ENCODE assay signal across 2 cellular contexts in genomic region chr2:96693286-96694200, GRCh38.
TF ChIP-seq lines count a peak whose summit lies in the region.

No MANE protein-coding gene starts in this region.

TF ChIP-seq in H1, 55 proteins besides CTCF, POLR2A, EP300 and RAD21:
- TF ChIP-seq ATF2 (IDR thresholded peaks at IDR 0.05; ENCODE audit: low read length) (no peak), PHF8 (conservative IDR thresholded peaks at IDR 0.05; ENCODE audit: low read depth, low read length) (no peak), SAP30 (IDR thresholded peaks at IDR 0.05; ENCODE audit: insufficient read depth, insufficient replicate concordance, low read length) (no peak), POLR2AphosphoS5 (IDR thresholded peaks at IDR 0.05; ENCODE audit: low read depth, low read length) (no peak), EZH2 (IDR thresholded peaks at IDR 0.05; ENCODE audit: low read depth, low read length, severe bottlenecking) (no peak), BRCA1 (IDR thresholded peaks at IDR 0.05; ENCODE audit: low read depth, low read length) (no peak), EGR1 (IDR thresholded peaks at IDR 0.05; ENCODE audit: borderline replicate concordance, low read depth, low read length) (no peak), TAF7 (optimal IDR thresholded peaks at IDR 0.05; ENCODE audit: borderline replicate concordance, low read depth, low read length) (no peak), SP2 (IDR thresholded peaks at IDR 0.05; ENCODE audit: low read length) (no peak), POU5F1 (IDR thresholded peaks at IDR 0.05; ENCODE audit: low read depth, low read length) (no peak), RFX5 (IDR thresholded peaks at IDR 0.05; ENCODE audit: borderline replicate concordance, low read depth, low read length) (no peak), TBP (IDR thresholded peaks at IDR 0.05; ENCODE audit: low read depth, low read length) (no peak)
- TF ChIP-seq, protein P1, sequence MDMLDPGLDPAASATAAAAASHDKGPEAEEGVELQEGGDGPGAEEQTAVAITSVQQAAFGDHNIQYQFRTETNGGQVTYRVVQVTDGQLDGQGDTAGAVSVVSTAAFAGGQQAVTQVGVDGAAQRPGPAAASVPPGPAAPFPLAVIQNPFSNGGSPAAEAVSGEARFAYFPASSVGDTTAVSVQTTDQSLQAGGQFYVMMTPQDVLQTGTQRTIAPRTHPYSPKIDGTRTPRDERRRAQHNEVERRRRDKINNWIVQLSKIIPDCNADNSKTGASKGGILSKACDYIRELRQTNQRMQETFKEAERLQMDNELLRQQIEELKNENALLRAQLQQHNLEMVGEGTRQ (IDR thresholded peaks at IDR 0.05; ENCODE audit: low read length) = no peak
- TF ChIP-seq, protein P2, sequence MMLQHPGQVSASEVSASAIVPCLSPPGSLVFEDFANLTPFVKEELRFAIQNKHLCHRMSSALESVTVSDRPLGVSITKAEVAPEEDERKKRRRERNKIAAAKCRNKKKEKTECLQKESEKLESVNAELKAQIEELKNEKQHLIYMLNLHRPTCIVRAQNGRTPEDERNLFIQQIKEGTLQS (IDR thresholded peaks at IDR 0.05; ENCODE audit: insufficient read depth, low read depth, low read length) = no peak
TF ChIP-seq in H1: peak in this region for 0.

TF ChIP-seq in SK-N-SH, 30 proteins besides CTCF, POLR2A, EP300 and RAD21:
- no peak for TF ChIP-seq NRF1 (IDR thresholded peaks at IDR 0.05; ENCODE audit: low read depth, low read length)
- TF ChIP-seq TAF1 (IDR thresholded peaks at IDR 0.05; ENCODE audit: borderline replicate concordance, low read depth, low read length) = no peak
- TF ChIP-seq GABPA (IDR thresholded peaks at IDR 0.05; ENCODE audit: low read depth) = no peak
- TF ChIP-seq EZH2phosphoT487 (IDR thresholded peaks at IDR 0.05; ENCODE audit: borderline replicate concordance, low read depth) = no peak
- TF ChIP-seq JUND (IDR thresholded peaks at IDR 0.05) = no peak
- TF ChIP-seq RFX5 (IDR thresholded peaks at IDR 0.05; ENCODE audit: low read length) = no peak
- TF ChIP-seq, protein P3, sequence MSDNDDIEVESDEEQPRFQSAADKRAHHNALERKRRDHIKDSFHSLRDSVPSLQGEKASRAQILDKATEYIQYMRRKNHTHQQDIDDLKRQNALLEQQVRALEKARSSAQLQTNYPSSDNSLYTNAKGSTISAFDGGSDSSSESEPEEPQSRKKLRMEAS (IDR thresholded peaks at IDR 0.05; ENCODE audit: low read depth) = no peak
- no peak for TF ChIP-seq GATA2 (CRISPR knock-in tag; IDR thresholded peaks at IDR 0.05)
- TF ChIP-seq POLR2AphosphoS5 (IDR thresholded peaks at IDR 0.05; ENCODE audit: low read depth, low read length) = no peak
- TF ChIP-seq SIN3A (IDR thresholded peaks at IDR 0.05; ENCODE audit: borderline replicate concordance, low read depth, low read length) = no peak
